Comparison of ENCODE assay signal across 20 cellular contexts in genomic region chr11:29324328-29324727, GRCh38.
DNase-seq lines count a peak whose midpoint lies in the region; ATAC-seq and TF ChIP-seq lines count a peak whose summit lies in the region.
"Had no signal": no experiment of that assay in that cellular context is flagged by ENCODE, and none has a peak within 500 bp of the region (broad histone marks: within the 10 kb centered on the region; RNA-seq: fewer than 3 reads in every experiment).

No MANE protein-coding gene starts in this region.

- no peak overlapping the region for H3K4me3 Mint-ChIP-seq in CD14-positive monocyte
- H3K4me3 Mint-ChIP-seq: CD8-positive, alpha-beta T cell had no signal

- peaks cover 0 to 1% (median 0%) of the 10 kb centered on the region in 3 donors for H3K27me3 Mint-ChIP-seq in CD14-positive monocyte (ENCODE audit: low read depth in 3 of 3)

- TF ChIP-seq CTCF in CD14-positive monocyte (IDR thresholded peaks at IDR 0.05) = no peak

- peaks cover 58% of the 10 kb centered on the region for H3K4me1 ChIP-seq in skeletal muscle satellite cell (ENCODE audit: control insufficient read depth, insufficient read depth, low read length)
- H3K4me1 ChIP-seq: BLaER1 had no signal

- DNase-seq in NCI-H2171 treated with DMSO at 0.1 percent for 48 hours (lab: John Stamatoyannopoulos, UW) (peak; percentile 26), NCI-H2171 (lab: John Stamatoyannopoulos, UW) (no peak), amniotic epithelial cell (ENCODE audit: low read depth) (peak; percentile 58), fibroblast of peridontal ligament (ENCODE audit: extremely low read depth) (peak; percentile 83), CD14-positive monocyte (ENCODE audit: low spot score) (no peak), NAMALWA (ENCODE audit: low spot score) (no peak)
- DNase-seq: 8988T; CD8-positive, alpha-beta T cell; DMS79; NCI-H1092; NCI-H1436 treated with DMSO at 0.1 percent for 48 hours; NCI-H2029; NCI-H446 had no signal

- H3K4me2 ChIP-seq in skeletal muscle satellite cell (ENCODE audit: low read length) = no peak overlapping the region
- H3K4me2 ChIP-seq: BLaER1, KMS-11 had no signal

- H3K36me3 ChIP-seq in skeletal muscle satellite cell (ENCODE audit: insufficient read depth, low read length) = no peaks in the 10 kb centered on the region
- H3K36me3 ChIP-seq: BLaER1, SJSA1 had no signal

- H3K36me3 Mint-ChIP-seq in CD14-positive monocyte = no peaks in the 10 kb centered on the region
- H3K36me3 Mint-ChIP-seq: CD8-positive, alpha-beta T cell had no signal

- peak overlapping the region; percentile 36 for H3K9ac ChIP-seq in skeletal muscle satellite cell (ENCODE audit: low read depth, low read length)
- H3K9ac ChIP-seq: BLaER1, KMS-11 had no signal

- no peak for ATAC-seq in HG02759 (IDR thresholded peaks at IDR 0.05; ENCODE audit: unreplicated experiment)
- ATAC-seq: CD8-positive, alpha-beta T cell; HepG2; Panc1 had no signal

- no peak overlapping the region for H3K4me3 ChIP-seq in skeletal muscle satellite cell (ENCODE audit: low read length)
- H3K4me3 ChIP-seq: BLaER1, SJSA1 had no signal

- H3K4me1 Mint-ChIP-seq in CD14-positive monocyte = no peaks in the 10 kb centered on the region

- no peaks in the 10 kb centered on the region for H3K9me3 ChIP-seq in skeletal muscle satellite cell (replicated peaks; ENCODE audit: low read length)
- H3K9me3 ChIP-seq: BLaER1 had no signal

- no peaks in the 10 kb centered on the region for H3K9me3 Mint-ChIP-seq in CD14-positive monocyte

- H3K27me3 ChIP-seq in skeletal muscle satellite cell (ENCODE audit: control insufficient read depth, insufficient read depth, low read length) = no peaks in the 10 kb centered on the region
- H3K27me3 ChIP-seq: BLaER1, SJSA1 had no signal

- H3K27ac Mint-ChIP-seq in CD14-positive monocyte = no peak overlapping the region
- H3K27ac Mint-ChIP-seq: CD8-positive, alpha-beta T cell had no signal

- intact Hi-C loops in CD14-positive monocyte (cut with micrococcal nuclease) = no loop called here

Comparison
In these comparisons a context has a peak if more than half of its experiments do, and no peak if none do; other contexts are left out.
1. DNase-seq: peak in NCI-H2171 treated with DMSO at 0.1 percent for 48 hours (single experiment), amniotic epithelial cell (single experiment) and fibroblast of peridontal ligament (single experiment); none in NCI-H2171 (single experiment), CD14-positive monocyte (single experiment) and NAMALWA (single experiment).